Comparison of ENCODE assay signal across 13 cellular contexts in genomic region chr2:88606371-88607030, GRCh38. TPM values are rescaled to one million over a fixed set of nuclear protein-coding genes. Genes with fewer than 3 reads are reported as not detected.
DNase-seq lines count a peak whose midpoint lies in the region; ATAC-seq, FAIRE-seq and TF ChIP-seq lines count a peak whose summit lies in the region.
"Had no signal": no experiment of that assay in that cellular context is flagged by ENCODE, and none has a peak within 500 bp of the region (broad histone marks: within the 10 kb centered on the region; RNA-seq: fewer than 3 reads in every experiment).

No MANE protein-coding gene starts in this region.

- H3K36me3 ChIP-seq in upper lobe of right lung = peaks cover 5% of the 10 kb centered on the region
- H3K36me3 ChIP-seq in stomach = peaks cover 0 to 9% (median 3%) of the 10 kb centered on the region in 4 donors

- DNase-seq in NCI-H82 (lab: John Stamatoyannopoulos, UW) (peak; percentile 64), upper lobe of right lung (no peak), RCC 7860 (ENCODE audit: low spot score) (no peak), stomach (no peak), NCI-H1092 treated with DMSO at 0.1 percent for 48 hours (lab: John Stamatoyannopoulos, UW) (no peak)
- DNase-seq: activated CD4-positive, alpha-beta T cell treated with anti-CD3 and anti-CD28 coated beads for 4 hours; CD8-positive, alpha-beta T cell; effector memory CD4-positive, alpha-beta T cell; stimulated activated CD4-positive, alpha-beta T cell treated with anti-CD3 and anti-CD28 coated beads, Interleukin-4, amount 100 ng/mL, for 1 hour; trophoblast cell had no signal

- H3K4me1 ChIP-seq in upper lobe of right lung = no peaks in the 10 kb centered on the region
- H3K4me1 ChIP-seq in stomach = peaks cover 0 to 35% (median 17%) of the 10 kb centered on the region in 4 donors

- TF ChIP-seq POLR2A in stomach (IDR thresholded peaks at IDR 0.05) = no peak

- no peak overlapping the region for H3K4me3 ChIP-seq in upper lobe of right lung
- no peak overlapping the region for H3K4me3 ChIP-seq in stomach

- H3K27ac ChIP-seq in upper lobe of right lung = no peak overlapping the region
- H3K27ac ChIP-seq in stomach = peak overlapping the region in 1 of 5 donors; percentile 23

- ATAC-seq in GM18502 (IDR thresholded peaks at IDR 0.05; ENCODE audit: poor library complexity, unreplicated experiment) (peak; percentile 86), GM19468 (IDR thresholded peaks at IDR 0.05; ENCODE audit: extremely low read depth, unreplicated experiment) (peak; percentile 78), HG02981 (IDR thresholded peaks at IDR 0.05; ENCODE audit: unreplicated experiment) (peak; percentile 90), upper lobe of right lung (no peak)
- ATAC-seq: CD8-positive, alpha-beta T cell had no signal

- no peak for TF ChIP-seq CTCF in upper lobe of right lung (IDR thresholded peaks at IDR 0.05)
- TF ChIP-seq CTCF in stomach (IDR thresholded peaks at IDR 0.05) = no peak

- intact Hi-C loops in upper lobe of right lung (cut with DNase I) = no loop called here
- intact Hi-C loops in stomach (cut with DNase I; ENCODE audit: low total_unique reads) = no loop called here

- WGBS in stomach, 5 donors = 48 to 72% (median 54%) methylated on average over 3 of the region's 3 CpGs

- no peaks in the 10 kb centered on the region for H3K9me3 ChIP-seq in upper lobe of right lung
- H3K9me3 ChIP-seq in stomach = no peaks in the 10 kb centered on the region

- H3K27me3 ChIP-seq in upper lobe of right lung = no peaks in the 10 kb centered on the region
- H3K27me3 ChIP-seq in stomach = no peaks in the 10 kb centered on the region

- FAIRE-seq in RCC 7860 (lab: Jason Lieb, UNC) = no peak

- TF ChIP-seq EP300 in stomach (IDR thresholded peaks at IDR 0.05) = no peak

RNA-seq across cellular contexts. Expression of gene EIF2AK3, which starts 20.8 kb away (rescaled TPM):
- total RNA-seq in upper lobe of right lung (23.4 TPM), stomach (10 to 100 TPM; 33.3 to 92.3 (median 57.7) TPM)
- polyA plus RNA-seq in stomach = 1 to 10 TPM; 4.8 to 7.6 (median 6.6) TPM
